In genomic region chr13:23674795-23675640, GRCh38 we compare ENCODE assay signal across 14 cellular contexts.
DNase-seq lines count a peak whose midpoint lies in the region; ATAC-seq and TF ChIP-seq lines count a peak whose summit lies in the region.
"Had no signal": no experiment of that assay in that cellular context is flagged by ENCODE, and none has a peak within 500 bp of the region (broad histone marks: within the 10 kb centered on the region; RNA-seq: fewer than 3 reads in every experiment).

No MANE protein-coding gene starts in this region.

- intact Hi-C loops in ovary (cut with DNase I): no loop called here

- H2AFZ ChIP-seq in fibroblast of lung (ENCODE audit: low read length): no peak overlapping the region

- no peak overlapping the region for H3K9ac ChIP-seq in fibroblast of lung (ENCODE audit: insufficient read depth, low read length)
- H3K9ac ChIP-seq: BLaER1 had no signal

- no peaks in the 10 kb centered on the region for H3K79me2 ChIP-seq in fibroblast of lung (ENCODE audit: control insufficient read depth, insufficient read depth, low read length)

- H3K9me3 ChIP-seq in fibroblast of lung (ENCODE audit: control insufficient read depth, insufficient read depth, low read depth, low read length) (no peaks in the 10 kb centered on the region), ovary (no peaks in the 10 kb centered on the region)

- peaks cover 24 to 44% of the 10 kb centered on the region in 2 donors for H3K27me3 Mint-ChIP-seq in effector memory CD8-positive, alpha-beta T cell

- TF ChIP-seq CTCF in fibroblast of lung (conservative IDR thresholded peaks at IDR 0.05 in 1 of 2, IDR thresholded peaks at IDR 0.05 in 1 of 2; ENCODE audit: low read depth in 1 of 2, low read length in 2 of 2): no peak
- no peak for TF ChIP-seq CTCF in ovary (IDR thresholded peaks at IDR 0.05)

- TF ChIP-seq POLR2A in ovary (IDR thresholded peaks at IDR 0.05): no peak

- H3K9me3 Mint-ChIP-seq in effector memory CD8-positive, alpha-beta T cell: no peaks in the 10 kb centered on the region

- ATAC-seq in HG02610 (IDR thresholded peaks at IDR 0.05; ENCODE audit: unreplicated experiment): no peak
- ATAC-seq in effector memory CD8-positive, alpha-beta T cell (replicated peaks): no peak
- ATAC-seq: left colon had no signal

- H3K27ac ChIP-seq in fibroblast of lung (ENCODE audit: insufficient read depth, low read length) (peak overlapping the region; percentile 83), ovary (no peak overlapping the region)
- H3K27ac ChIP-seq: BLaER1, cardiac muscle cell had no signal

- H3K27ac Mint-ChIP-seq in effector memory CD8-positive, alpha-beta T cell: no peak overlapping the region

- no peak overlapping the region for H3K4me3 Mint-ChIP-seq in effector memory CD8-positive, alpha-beta T cell
- H3K4me3 Mint-ChIP-seq: neural crest cell had no signal

- H3K4me1 ChIP-seq in fibroblast of lung (ENCODE audit: control insufficient read depth, extremely low read depth, insufficient read depth, low read length): peaks cover 37% of the 10 kb centered on the region
- peaks cover 1% of the 10 kb centered on the region for H3K4me1 ChIP-seq in ovary (ENCODE audit: insufficient read depth)
- H3K4me1 ChIP-seq: BLaER1 had no signal

- H3K36me3 ChIP-seq in fibroblast of lung (ENCODE audit: control insufficient read depth, insufficient read depth, low read length) (peaks cover 6% of the 10 kb centered on the region), ovary (no peaks in the 10 kb centered on the region)
- H3K36me3 ChIP-seq: BLaER1 had no signal

- H3K27me3 ChIP-seq in fibroblast of lung (ENCODE audit: control insufficient read depth, insufficient read depth, low read length) (no peaks in the 10 kb centered on the region), ovary (no peaks in the 10 kb centered on the region)
- H3K27me3 ChIP-seq: BLaER1, cardiac muscle cell had no signal

- peak overlapping the region in 1 of 4 experiments; percentile 19 for H3K4me3 ChIP-seq in fibroblast of lung (replicated peaks in 1 of 4; ENCODE audit: control extremely low read depth in 1 of 4, insufficient read depth in 1 of 4, low read depth in 3 of 4, low read length in 4 of 4)
- no peak overlapping the region for H3K4me3 ChIP-seq in ovary
- H3K4me3 ChIP-seq: BLaER1, cardiac muscle cell had no signal

- no peaks in the 10 kb centered on the region for H3K36me3 Mint-ChIP-seq in effector memory CD8-positive, alpha-beta T cell (ENCODE audit: insufficient read depth)

- H4K20me1 ChIP-seq in fibroblast of lung (ENCODE audit: control insufficient read depth, extremely low read depth, insufficient read depth, low read length): no peaks in the 10 kb centered on the region
- H4K20me1 ChIP-seq: BLaER1 had no signal

- peak; percentile 22 for DNase-seq in stimulated activated CD4-positive, alpha-beta T cell treated with anti-CD3 and anti-CD28 coated beads, Interleukin-1b, Interleukin-23, amount 100 ng/mL, for 48 hours
- DNase-seq in stimulated activated CD4-positive, alpha-beta T cell treated with anti-CD3 and anti-CD28 coated beads, Interleukin-2, amount 100 ng/mL, for 48 hours: no peak
- peak; percentile 95 to 96 for DNase-seq in SHP77 (lab: John Stamatoyannopoulos, UW)
- peak; percentile 90 to 99 for DNase-seq in fibroblast of lung (ENCODE audit: low read depth in 2 of 2)
- no peak for DNase-seq in ovary
- no peak for DNase-seq in effector memory CD8-positive, alpha-beta T cell
- no peak for DNase-seq in NCI-H1048 (lab: John Stamatoyannopoulos, UW)
- DNase-seq: foreskin melanocyte, left colon, MV-4-11 had no signal

- H3K4me2 ChIP-seq in fibroblast of lung (ENCODE audit: extremely low read depth, insufficient read depth, low read length): no peak overlapping the region
- H3K4me2 ChIP-seq: BLaER1 had no signal

- no peak for TF ChIP-seq EP300 in ovary (IDR thresholded peaks at IDR 0.05)

- 90 to 97% (median 94%) methylated on average over 5 of the region's 5 CpGs for WGBS in ovary, 3 donors

- peaks cover 0 to 3% of the 10 kb centered on the region in 2 donors for H3K4me1 Mint-ChIP-seq in effector memory CD8-positive, alpha-beta T cell (ENCODE audit: low read depth in 2 of 2)

Comparison
In these comparisons a context has a peak if more than half of its experiments do, and no peak if none do; other contexts are left out.
1. DNase-seq: peak in stimulated activated CD4-positive, alpha-beta T cell treated with anti-CD3 and anti-CD28 coated beads, Interleukin-1b, Interleukin-23, amount 100 ng/mL, for 48 hours (single experiment), SHP77 (2 of 2) and fibroblast of lung (2 of 2); none in stimulated activated CD4-positive, alpha-beta T cell treated with anti-CD3 and anti-CD28 coated beads, Interleukin-2, amount 100 ng/mL, for 48 hours (0 of 2), ovary (0 of 5), effector memory CD8-positive, alpha-beta T cell (0 of 3) and NCI-H1048 (single experiment).